16 cellular contexts compared by ENCODE assay signal in the genomic region with DNA sequence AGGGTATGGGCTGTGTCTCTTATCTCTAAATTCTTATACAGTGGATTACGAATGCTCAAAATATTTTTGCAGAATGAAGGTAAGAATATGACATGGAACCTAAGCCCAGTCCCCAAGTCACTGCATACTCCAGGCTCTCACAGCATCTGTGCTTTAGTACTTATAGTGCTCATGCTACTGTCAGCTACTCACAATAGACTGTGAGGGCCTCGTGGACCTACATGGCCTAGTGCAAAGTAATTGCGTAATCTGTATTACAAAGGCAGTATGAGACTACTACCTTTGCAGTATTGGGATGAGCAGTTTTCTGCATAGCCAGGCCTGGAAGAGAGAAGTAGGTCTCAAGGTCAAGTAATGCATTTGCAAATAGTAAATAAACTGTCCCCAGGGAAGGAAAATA.
"Had no signal": no experiment of that assay in that cellular context is flagged by ENCODE, and none has a peak within 500 bp of the region (broad histone marks: within the 10 kb centered on the region; RNA-seq: fewer than 3 reads in every experiment).

No MANE protein-coding gene starts in this region.

- H3K27me3 ChIP-seq: hepatocyte had no signal

- ATAC-seq: activated CD4-positive, alpha-beta T cell treated with anti-CD3 and anti-CD28 coated beads for 36 hours; left cardiac atrium; stimulated activated naive B cell treated with anti-CD40 and anti-IgM and Interleukin-4, amounts not matched to agents 10 μg/mL and 1 μg/mL and 100 μg/mL, for 72 hours; WTC11 had no signal

- H3K36me3 ChIP-seq: thoracic aorta had no signal

- H2AFZ ChIP-seq: hepatocyte, parathyroid adenoma had no signal

- H3K27ac ChIP-seq: hepatocyte, parathyroid adenoma, spleen, thoracic aorta had no signal

- H3K4me3 ChIP-seq: hepatocyte, lung, spleen, thoracic aorta had no signal

- H3K9me3 ChIP-seq: spleen, thoracic aorta had no signal

- H3K9ac ChIP-seq: parathyroid adenoma had no signal

- H3K4me2 ChIP-seq: hepatocyte had no signal

- H3K79me2 ChIP-seq: hepatocyte, parathyroid adenoma had no signal

- DNase-seq: activated CD4-positive, alpha-beta T cell treated with anti-CD3 and anti-CD28 coated beads for 36 hours; activated CD4-positive, alpha-beta T cell treated with anti-CD3 and anti-CD28 coated beads, Interleukin-2, amount 50 U/mL, for 48 hours; activated naive CD8-positive, alpha-beta T cell treated with anti-CD3 and anti-CD28 coated beads for 36 hours; activated T-cell treated with anti-CD3 and anti-CD28 coated beads for 4 hours; amygdala; dermis blood vessel endothelial cell; effector memory CD4-positive, alpha-beta T cell; left cardiac atrium; midbrain; stimulated activated naive B cell treated with anti-CD40 and anti-IgM and Interleukin-4, amounts not matched to agents 10 μg/mL and 1 μg/mL and 100 μg/mL, for 72 hours had no signal
